19 cellular contexts compared by ENCODE assay signal in genomic region chr15:89513284-89513683, GRCh38. TPM values are rescaled to one million over a fixed set of nuclear protein-coding genes. Genes with fewer than 3 reads are reported as not detected.
A peak's percentile ranks its signal among the peaks of the same experiment; 100 is the strongest.
DNase-seq lines count a peak whose midpoint lies in the region; ATAC-seq and TF ChIP-seq lines count a peak whose summit lies in the region.
"Had no signal": no experiment of that assay in that cellular context is flagged by ENCODE, and none has a peak within 500 bp of the region (broad histone marks: within the 10 kb centered on the region; RNA-seq: fewer than 3 reads in every experiment).

No MANE protein-coding gene starts in this region.

- H3K4me1 ChIP-seq in foreskin keratinocyte (peaks cover 22% of the 10 kb centered on the region), vagina (peaks cover 8% of the 10 kb centered on the region), PC-9 (replicated peaks; ENCODE audit: insufficient read depth) (peaks cover 22% of the 10 kb centered on the region)

- BruUV-seq in PC-9 (replicated peaks; lab: Mats Ljungman, UMichigan): no TSS peak

- H3K27me3 Mint-ChIP-seq in natural killer cell treated with Interleukin-12 subunit alpha and Interleukin-12 subunit beta and Interleukin-15 and Interleukin-18, amount 100 ng/mL, for 72 hours: peaks cover 24 to 49% of the 10 kb centered on the region in 2 donors
- H3K27me3 Mint-ChIP-seq in natural killer cell (ENCODE audit: low read depth in 2 of 2): peaks cover 28 to 43% of the 10 kb centered on the region in 2 donors
- peaks cover 67% of the 10 kb centered on the region for H3K27me3 Mint-ChIP-seq in mesothelial cell of epicardium (ENCODE audit: low read depth)

- H3K27ac ChIP-seq in foreskin keratinocyte: peak overlapping the region; percentile 29
- peak overlapping the region; percentile 75 for H3K27ac ChIP-seq in vagina
- no peak overlapping the region for H3K27ac ChIP-seq in PC-9
- H3K27ac ChIP-seq: BLaER1 treated with 17β-estradiol and CSF1 and Interleukin-3, amounts not matched to agents 10 nM and 100 nM had no signal

- DNase-seq in natural killer cell treated with Interleukin-12 subunit alpha and Interleukin-12 subunit beta and Interleukin-15 and Interleukin-18, amount 100 ng/mL, for 72 hours (ENCODE audit: low spot score): no peak
- DNase-seq in natural killer cell (no peak), epithelial cell of esophagus (ENCODE audit: low read depth) (peak; percentile 90), foreskin keratinocyte (peak; percentile 77 to 88), vagina (ENCODE audit: extremely low spot score in 2 of 2) (no peak), PC-9 (no peak), mesothelial cell of epicardium (ENCODE audit: low spot score in 2 of 2, unreplicated experiment in 2 of 2) (no peak)
- DNase-seq: ACHN; Calu3; CD4-positive, CD25-positive, alpha-beta regulatory T cell; DMS 273 treated with DMSO at 0.1 percent for 48 hours; GOT3; H9 had no signal

- H3K79me2 ChIP-seq in PC-9 (ENCODE audit: low read depth): no peaks in the 10 kb centered on the region

- peaks cover 20% of the 10 kb centered on the region for H3F3A ChIP-seq in PC-9 (ENCODE audit: insufficient read depth, low read depth)

- no peaks in the 10 kb centered on the region for H3K36me3 ChIP-seq in vagina
- H3K36me3 ChIP-seq in PC-9 (ENCODE audit: low read depth): no peaks in the 10 kb centered on the region
- H3K36me3 ChIP-seq: BLaER1 treated with 17β-estradiol and CSF1 and Interleukin-3, amounts not matched to agents 10 nM and 100 nM had no signal

- H3K9me3 ChIP-seq in vagina (no peaks in the 10 kb centered on the region), PC-9 (ENCODE audit: insufficient read depth, low read depth) (no peaks in the 10 kb centered on the region)
- H3K9me3 ChIP-seq: BLaER1 treated with 17β-estradiol and CSF1 and Interleukin-3, amounts not matched to agents 10 nM and 100 nM had no signal

- H3K9me3 Mint-ChIP-seq in natural killer cell treated with Interleukin-12 subunit alpha and Interleukin-12 subunit beta and Interleukin-15 and Interleukin-18, amount 100 ng/mL, for 72 hours: no peaks in the 10 kb centered on the region
- no peaks in the 10 kb centered on the region for H3K9me3 Mint-ChIP-seq in natural killer cell
- no peaks in the 10 kb centered on the region for H3K9me3 Mint-ChIP-seq in mesothelial cell of epicardium
- H3K9me3 Mint-ChIP-seq: H9 had no signal

- TF ChIP-seq CTCF in natural killer cell (IDR thresholded peaks at IDR 0.05) (no peak), epithelial cell of esophagus (IDR thresholded peaks at IDR 0.05; ENCODE audit: insufficient read depth, low read depth, low read length, missing control alignments) (no peak), foreskin keratinocyte (conservative IDR thresholded peaks at IDR 0.05) (no peak), vagina (IDR thresholded peaks at IDR 0.05) (no peak), PC-9 (conservative IDR thresholded peaks at IDR 0.05) (no peak), mesothelial cell of epicardium (IDR thresholded peaks at IDR 0.05; ENCODE audit: unreplicated experiment) (no peak)

- H3K27me3 ChIP-seq in foreskin keratinocyte (no peaks in the 10 kb centered on the region), vagina (no peaks in the 10 kb centered on the region), PC-9 (ENCODE audit: insufficient read depth, low read depth) (no peaks in the 10 kb centered on the region)
- H3K27me3 ChIP-seq: BLaER1 treated with 17β-estradiol and CSF1 and Interleukin-3, amounts not matched to agents 10 nM and 100 nM had no signal

- H4K20me1 ChIP-seq in PC-9 (ENCODE audit: insufficient read depth): no peaks in the 10 kb centered on the region
- H4K20me1 ChIP-seq: BLaER1 treated with 17β-estradiol and CSF1 and Interleukin-3, amounts not matched to agents 10 nM and 100 nM had no signal

- TF ChIP-seq POLR2A in vagina (IDR thresholded peaks at IDR 0.05): no peak

- peak; percentile 24 to 36 for ATAC-seq in natural killer cell treated with Interleukin-12 subunit alpha and Interleukin-12 subunit beta and Interleukin-15 and Interleukin-18, amount 100 ng/mL, for 72 hours
- ATAC-seq in natural killer cell (no peak), foreskin keratinocyte (peak; percentile 72), GM18520 (IDR thresholded peaks at IDR 0.05; ENCODE audit: unreplicated experiment) (no peak)
- ATAC-seq: GM12878, HepG2 had no signal

- no peaks in the 10 kb centered on the region for H3K36me3 Mint-ChIP-seq in natural killer cell treated with Interleukin-12 subunit alpha and Interleukin-12 subunit beta and Interleukin-15 and Interleukin-18, amount 100 ng/mL, for 72 hours
- H3K36me3 Mint-ChIP-seq in natural killer cell (no peaks in the 10 kb centered on the region), mesothelial cell of epicardium (no peaks in the 10 kb centered on the region)
- H3K36me3 Mint-ChIP-seq: CD4-positive, CD25-positive, alpha-beta regulatory T cell had no signal

- no peak overlapping the region for H3K4me2 ChIP-seq in PC-9
- H3K4me2 ChIP-seq: BLaER1 treated with 17β-estradiol and CSF1 and Interleukin-3, amounts not matched to agents 10 nM and 100 nM had no signal

- intact Hi-C loops in natural killer cell (cut with micrococcal nuclease) (no loop called here), vagina (cut with DNase I) (no loop called here), PC-9 (cut with micrococcal nuclease; ENCODE audit: unreplicated experiment) (no loop called here)

- no peaks in the 10 kb centered on the region for H3K4me1 Mint-ChIP-seq in natural killer cell treated with Interleukin-12 subunit alpha and Interleukin-12 subunit beta and Interleukin-15 and Interleukin-18, amount 100 ng/mL, for 72 hours (ENCODE audit: low read depth in 2 of 2)
- H3K4me1 Mint-ChIP-seq in natural killer cell (no peaks in the 10 kb centered on the region), mesothelial cell of epicardium (no peaks in the 10 kb centered on the region)
- H3K4me1 Mint-ChIP-seq: CD4-positive, CD25-positive, alpha-beta regulatory T cell; H9 had no signal

- no peak overlapping the region for H3K27ac Mint-ChIP-seq in natural killer cell treated with Interleukin-12 subunit alpha and Interleukin-12 subunit beta and Interleukin-15 and Interleukin-18, amount 100 ng/mL, for 72 hours
- H3K27ac Mint-ChIP-seq in natural killer cell: no peak overlapping the region
- H3K27ac Mint-ChIP-seq in mesothelial cell of epicardium: no peak overlapping the region
- H3K27ac Mint-ChIP-seq: CD4-positive, CD25-positive, alpha-beta regulatory T cell; H9 had no signal

- POLR2A ChIA-PET in PC-9 (lab: Charles Lee; ENCODE audit: unreplicated experiment): no interaction called here

- no peak overlapping the region for H3K4me3 Mint-ChIP-seq in natural killer cell treated with Interleukin-12 subunit alpha and Interleukin-12 subunit beta and Interleukin-15 and Interleukin-18, amount 100 ng/mL, for 72 hours
- H3K4me3 Mint-ChIP-seq in natural killer cell (no peak overlapping the region), mesothelial cell of epicardium (no peak overlapping the region)
- H3K4me3 Mint-ChIP-seq: CD4-positive, CD25-positive, alpha-beta regulatory T cell; H9 had no signal

- CTCF ChIA-PET in PC-9 (lab: Charles Lee): no interaction called here

- H3K4me3 ChIP-seq in epithelial cell of esophagus (ENCODE audit: low read length) (no peak overlapping the region), vagina (no peak overlapping the region), PC-9 (no peak overlapping the region)
- H3K4me3 ChIP-seq: BLaER1 treated with 17β-estradiol and CSF1 and Interleukin-3, amounts not matched to agents 10 nM and 100 nM; GM12878 had no signal

- H3K9me2 ChIP-seq in PC-9 (ENCODE audit: insufficient read depth): no peaks in the 10 kb centered on the region

- H2AFZ ChIP-seq in PC-9: no peak overlapping the region

RNA-seq across cellular contexts. Expression of gene RHCG, which starts 16.9 kb away (rescaled TPM):
- total RNA-seq in natural killer cell treated with Interleukin-12 subunit alpha and Interleukin-12 subunit beta and Interleukin-15 and Interleukin-18, amount 100 ng/mL, for 72 hours: not detected
- total RNA-seq in natural killer cell (not detected), foreskin keratinocyte (0.54 and 0.56 TPM in 2 replicates), vagina (1,938 TPM), PC-9 (2021) (0.26 and 0.60 TPM in 2 replicates), mesothelial cell of epicardium (0.16 to 0.58 TPM in 2 of 3 replicates, not detected in the other)
- polyA plus RNA-seq in foreskin keratinocyte: 0.66 TPM in 2 replicates
- total RNA-seq: A172; CD4-positive, CD25-positive, alpha-beta regulatory T cell; Daoy; HepG2 had no signal
- polyA plus RNA-seq: CD4-positive, CD25-positive, alpha-beta regulatory T cell; HepG2 had no signal

Comparison
In these comparisons a context has a peak if more than half of its experiments do, and no peak if none do; other contexts are left out.
1. ATAC-seq: peak in natural killer cell treated with Interleukin-12 subunit alpha and Interleukin-12 subunit beta and Interleukin-15 and Interleukin-18, amount 100 ng/mL, for 72 hours (2 of 2) and foreskin keratinocyte (single experiment); none in natural killer cell (0 of 3) and GM18520 (single experiment).
2. DNase-seq: peak in epithelial cell of esophagus (single experiment) and foreskin keratinocyte (2 of 2); none in natural killer cell treated with Interleukin-12 subunit alpha and Interleukin-12 subunit beta and Interleukin-15 and Interleukin-18, amount 100 ng/mL, for 72 hours (single experiment), natural killer cell (single experiment), vagina (0 of 2), PC-9 (0 of 2) and mesothelial cell of epicardium (0 of 2).
3. RNA of gene RHCG, which starts 16.9 kb away (total RNA-seq): 1,938 TPM in vagina (single experiment); 0.54 to 0.56 TPM in foreskin keratinocyte, 0.26 to 0.60 TPM in PC-9, 0.16 to 0.58 TPM in mesothelial cell of epicardium, not detected in natural killer cell treated with Interleukin-12 subunit alpha and Interleukin-12 subunit beta and Interleukin-15 and Interleukin-18, amount 100 ng/mL, for 72 hours and not detected in natural killer cell; every median in the first group is over 1,000 times any median in the second.